19 cellular contexts compared by ENCODE assay signal in genomic region chr12:64064706-64065105, GRCh38.
DNase-seq lines count a peak whose midpoint lies in the region; ATAC-seq and TF ChIP-seq lines count a peak whose summit lies in the region.
"Had no signal": no experiment of that assay in that cellular context is flagged by ENCODE, and none has a peak within 500 bp of the region (broad histone marks: within the 10 kb centered on the region; RNA-seq: fewer than 3 reads in every experiment).

No MANE protein-coding gene starts in this region.

- H3K9me2 ChIP-seq in Karpas-422 (replicated peaks; ENCODE audit: insufficient read depth, low read length): no peaks in the 10 kb centered on the region

- H2AK9ac ChIP-seq in IMR-90 (replicated peaks; ENCODE audit: low read depth, low read length, poor library complexity): no peak overlapping the region

- H2BK15ac ChIP-seq in IMR-90 (ENCODE audit: low read depth, low read length): no peak overlapping the region; the same call in 2 of the 3 replicates

- H3K9ac ChIP-seq in IMR-90 (ENCODE audit: low read depth, low read length) (no peak overlapping the region), Karpas-422 (ENCODE audit: low read length) (no peak overlapping the region)
- H3K9ac ChIP-seq: GM23248 had no signal

- dilution Hi-C loops in IMR-90 (cut with HindIII; ENCODE audit: low sequenced_read_pairs, unreplicated experiment): no loop called here

- no peak for TF ChIP-seq POLR2A in IMR-90 (IDR thresholded peaks at IDR 0.05; ENCODE audit: low read depth, low read length)

- peak overlapping the region; percentile 61; the same call in 1 of the 2 replicates for H2BK120ac ChIP-seq in IMR-90 (ENCODE audit: low read depth, low read length)

- H3K56ac ChIP-seq in IMR-90 (ENCODE audit: extremely low read depth, insufficient read depth, low read length): no peak overlapping the region

- POLR2A ChIA-PET in IMR-90 (lab: Charles Lee; ENCODE audit: unreplicated experiment): no interaction called here

- H3K9me3 ChIP-seq in IMR-90 (ENCODE audit: control insufficient read depth, insufficient read depth, low read length): no peaks in the 10 kb centered on the region
- H3K9me3 ChIP-seq in Karpas-422 (ENCODE audit: low read length): no peaks in the 10 kb centered on the region
- H3K9me3 ChIP-seq in SJCRH30 (replicated peaks): no peaks in the 10 kb centered on the region
- H3K9me3 ChIP-seq: BE2C, HAP-1 had no signal

- H4K8ac ChIP-seq in IMR-90 (ENCODE audit: low read depth in 2 of 2, low read length in 2 of 2): peak overlapping the region in 1 of 2 experiments; percentile 48; a peak in 2 of 4 replicates

- peak overlapping the region; percentile 57; the same call in 1 of the 2 replicates for H3K18ac ChIP-seq in IMR-90 (ENCODE audit: low read depth, low read length)

- 0 out of 2 replicates have a peak overlapping the region, but pooled peaks have one; percentile 21 for H2BK20ac ChIP-seq in IMR-90 (ENCODE audit: low read depth, low read length)

- H3K79me2 ChIP-seq in Karpas-422 (ENCODE audit: low read length): no peaks in the 10 kb centered on the region

- H4K20me1 ChIP-seq in IMR-90 (ENCODE audit: insufficient read depth, low read length) (no peaks in the 10 kb centered on the region), Karpas-422 (ENCODE audit: insufficient read depth, low read depth, low read length) (no peaks in the 10 kb centered on the region)

- peak overlapping the region; percentile 59 for H4K91ac ChIP-seq in IMR-90 (ENCODE audit: insufficient read depth, low read depth, low read length)

- intact Hi-C loops in IMR-90 (cut with micrococcal nuclease): no loop called here

- CTCF ChIA-PET in IMR-90 (lab: Yijun Ruan, JAX): no interaction called here

- H3K9me1 ChIP-seq in IMR-90 (ENCODE audit: insufficient read depth, low read length): peaks cover 2% of the 10 kb centered on the region

- 100% methylated on average over 6 of the region's 8 CpGs; no CpG with 5 or more reads in 1 of the 2 experiments for WGBS in IMR-90 (ENCODE audit: extremely low coverage in 2 of 2, insufficient read length in 1 of 2), 2 experiments

- in situ Hi-C loops in IMR-90 (cut with MboI; ENCODE audit: low sequenced_read_pairs): no loop called here

- H3K27me3 ChIP-seq in IMR-90 (ENCODE audit: control insufficient read depth, insufficient read depth, low read length) (no peaks in the 10 kb centered on the region), Karpas-422 (ENCODE audit: low read length) (no peaks in the 10 kb centered on the region; the same call in 1 of the 2 replicates), SJCRH30 (no peaks in the 10 kb centered on the region)
- H3K27me3 ChIP-seq: BE2C had no signal

- H3K4me2 ChIP-seq in IMR-90 (ENCODE audit: low read depth, low read length): no peak overlapping the region
- H3K4me2 ChIP-seq in Karpas-422 (ENCODE audit: low read depth, low read length, poor library complexity, severe bottlenecking): no peak overlapping the region

- H2AFZ ChIP-seq in IMR-90 (replicated peaks; ENCODE audit: low read length, poor library complexity) (no peak overlapping the region), Karpas-422 (ENCODE audit: low read length) (0 out of 2 replicates have a peak overlapping the region, but pooled peaks have one; percentile 9)
- H2AFZ ChIP-seq: GM23248 had no signal

- H2AK5ac ChIP-seq in IMR-90 (ENCODE audit: low read depth, low read length): peak overlapping the region; percentile 73; the same call in 1 of the 2 replicates

- no peak overlapping the region for H3K4me3 ChIP-seq in IMR-90 (ENCODE audit: insufficient read depth, low read depth, low read length)
- H3K4me3 ChIP-seq in Karpas-422 (ENCODE audit: low read length): no peak overlapping the region
- no peak overlapping the region for H3K4me3 ChIP-seq in SJCRH30
- H3K4me3 ChIP-seq: GM23248, HAP-1, K562 had no signal

- H2BK5ac ChIP-seq in IMR-90 (ENCODE audit: low read depth, low read length, poor library complexity, severe bottlenecking): peak overlapping the region; percentile 83

- ATAC-seq in IMR-90 (ENCODE audit: low read depth) (no peak), GM21825 (IDR thresholded peaks at IDR 0.05; ENCODE audit: unreplicated experiment) (no peak)
- ATAC-seq: K562 had no signal

- peaks cover 11% of the 10 kb centered on the region for H3K4me1 ChIP-seq in IMR-90 (ENCODE audit: control insufficient read depth, insufficient read depth, low read length)
- no peaks in the 10 kb centered on the region for H3K4me1 ChIP-seq in Karpas-422 (ENCODE audit: low read length)
- H3K4me1 ChIP-seq in SJCRH30: peaks cover 14% of the 10 kb centered on the region; the same call in 1 of the 2 replicates

- peak overlapping the region; percentile 23; the same call in 1 of the 2 replicates for H3K27ac ChIP-seq in IMR-90 (ENCODE audit: insufficient read depth, low read length)
- H3K27ac ChIP-seq in Karpas-422 (ENCODE audit: low read length): no peak overlapping the region
- no peak overlapping the region for H3K27ac ChIP-seq in SJCRH30
- H3K27ac ChIP-seq: HL-60 had no signal

- H3K36me3 ChIP-seq in IMR-90 (ENCODE audit: control insufficient read depth, insufficient read depth, low read length): peaks cover 17% of the 10 kb centered on the region
- no peaks in the 10 kb centered on the region for H3K36me3 ChIP-seq in Karpas-422 (ENCODE audit: insufficient read depth, low read length)
- H3K36me3 ChIP-seq in SJCRH30: peaks cover 8% of the 10 kb centered on the region; the same call in 1 of the 2 replicates
- H3K36me3 ChIP-seq: HAP-1 had no signal

- BruUV-seq in IMR-90 (replicated peaks; lab: Mats Ljungman, UMichigan): no TSS peak

- H4K5ac ChIP-seq in IMR-90 (ENCODE audit: low read depth, low read length): peak overlapping the region; percentile 63; the same call in 1 of the 2 replicates

- no peak for TF ChIP-seq RAD21 in IMR-90 (IDR thresholded peaks at IDR 0.05; ENCODE audit: low read length)

- DNase-seq in IMR-90: no peak
- no peak for DNase-seq in Karpas-422
- DNase-seq in SJCRH30: peak; percentile 22 to 37
- DNase-seq in myocyte (ENCODE audit: low read depth): peak; percentile 87
- no peak for DNase-seq in activated CD8-positive, alpha-beta memory T cell treated with anti-CD3 and anti-CD28 coated beads, Interleukin-2, amount 50 U/mL, for 4 hours
- no peak for DNase-seq in central memory CD4-positive, alpha-beta T cell
- DNase-seq: ACHN; BE2C; C1 segment of cervical spinal cord; CD4-positive, CD25-positive, alpha-beta regulatory T cell; CD8-positive, alpha-beta memory T cell; COR-L47; DMS79 treated with DMSO at 0.1 percent for 48 hours; GF-D8; GM23248 had no signal

- TF ChIP-seq CTCF in IMR-90 (conservative IDR thresholded peaks at IDR 0.05; ENCODE audit: low read depth, low read length): no peak

- H3K23ac ChIP-seq in IMR-90 (ENCODE audit: low read depth, low read length): no peak overlapping the region

- H3K4ac ChIP-seq in IMR-90 (ENCODE audit: low read depth, low read length): peak overlapping the region; percentile 4; the same call in 1 of the 2 replicates

- 0 out of 2 replicates have a peak overlapping the region, but pooled peaks have one; percentile 11 for H3K14ac ChIP-seq in IMR-90 (replicated peaks; ENCODE audit: low read depth, low read length)

- H3K79me1 ChIP-seq in IMR-90 (ENCODE audit: low read depth in 1 of 2, low read length in 2 of 2): peaks cover 29 to 50% of the 10 kb centered on the region in 2 experiments

TF ChIP-seq in IMR-90, 13 proteins besides CTCF, POLR2A, EP300 and RAD21:
- no peak for TF ChIP-seq BHLHE40 (IDR thresholded peaks at IDR 0.05; ENCODE audit: low read depth, low read length)
- TF ChIP-seq, protein P1, sequence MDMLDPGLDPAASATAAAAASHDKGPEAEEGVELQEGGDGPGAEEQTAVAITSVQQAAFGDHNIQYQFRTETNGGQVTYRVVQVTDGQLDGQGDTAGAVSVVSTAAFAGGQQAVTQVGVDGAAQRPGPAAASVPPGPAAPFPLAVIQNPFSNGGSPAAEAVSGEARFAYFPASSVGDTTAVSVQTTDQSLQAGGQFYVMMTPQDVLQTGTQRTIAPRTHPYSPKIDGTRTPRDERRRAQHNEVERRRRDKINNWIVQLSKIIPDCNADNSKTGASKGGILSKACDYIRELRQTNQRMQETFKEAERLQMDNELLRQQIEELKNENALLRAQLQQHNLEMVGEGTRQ (IDR thresholded peaks at IDR 0.05; ENCODE audit: low read depth, low read length): no peak
- TF ChIP-seq ELK1 (IDR thresholded peaks at IDR 0.05; ENCODE audit: borderline replicate concordance, low read depth, low read length): no peak
TF ChIP-seq in IMR-90: peak in this region for 0.

Comparison
In these comparisons a context has a peak if more than half of its experiments do, and no peak if none do; other contexts are left out.
1. DNase-seq: peak in SJCRH30 (2 of 2) and myocyte (single experiment); none in IMR-90 (single experiment), Karpas-422 (single experiment), activated CD8-positive, alpha-beta memory T cell treated with anti-CD3 and anti-CD28 coated beads, Interleukin-2, amount 50 U/mL, for 4 hours (single experiment) and central memory CD4-positive, alpha-beta T cell (single experiment).